ENCODE assay signal across 14 cellular contexts in the genomic region with DNA sequence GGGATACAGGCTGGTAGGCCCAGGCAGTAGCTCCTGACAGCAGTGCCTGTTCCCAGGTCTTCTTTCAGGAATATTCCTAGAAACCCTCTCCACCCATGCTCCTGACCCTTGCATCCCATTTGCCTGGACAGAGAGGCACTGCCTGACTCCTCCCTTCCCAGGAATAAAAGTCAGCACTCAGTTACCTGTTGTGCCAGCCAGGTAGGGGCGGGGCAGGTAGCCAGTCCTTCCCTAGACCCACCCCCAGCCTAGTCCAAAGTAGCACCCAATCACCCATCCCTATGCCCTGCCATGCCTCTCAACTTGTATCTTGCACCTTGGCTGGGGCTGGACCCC.
DNase-seq lines count a peak whose midpoint lies in the region; ATAC-seq, FAIRE-seq and TF ChIP-seq lines count a peak whose summit lies in the region.
"Had no signal": no experiment of that assay in that cellular context is flagged by ENCODE, and none has a peak within 500 bp of the region (broad histone marks: within the 10 kb centered on the region; RNA-seq: fewer than 3 reads in every experiment).

No MANE protein-coding gene starts in this region.

- H3K4me1 Mint-ChIP-seq in HFFc6 (ENCODE audit: low read depth) = peaks cover 20% of the 10 kb centered on the region
- H3K4me1 Mint-ChIP-seq in neural progenitor cell = peaks cover 40% of the 10 kb centered on the region

- H3K79me2 ChIP-seq in H1 (ENCODE audit: control insufficient read depth in 1 of 2, insufficient read depth in 2 of 2, low read length in 2 of 2) (no peaks in the 10 kb centered on the region), neural progenitor cell (ENCODE audit: low read depth) (no peaks in the 10 kb centered on the region)

- H3K27ac ChIP-seq in H1 (ENCODE audit: low read depth, low read length) (no peak overlapping the region), neural progenitor cell (no peak overlapping the region), transverse colon (peak overlapping the region in 1 of 4 donors; percentile 24)
- H3K27ac ChIP-seq: BLaER1 had no signal

- H4K8ac ChIP-seq in H1 (ENCODE audit: extremely low read depth, insufficient read depth, low read length) = no peak overlapping the region

- H3K9me3 ChIP-seq in H1 (ENCODE audit: insufficient read depth in 2 of 2, low read depth in 1 of 2, low read length in 1 of 2) (no peaks in the 10 kb centered on the region), neural progenitor cell (ENCODE audit: low read depth) (no peaks in the 10 kb centered on the region), transverse colon (no peaks in the 10 kb centered on the region)
- H3K9me3 ChIP-seq: BLaER1, HAP-1 had no signal

- no peak for TF ChIP-seq RAD21 in H1 (IDR thresholded peaks at IDR 0.05 in 1 of 2, conservative IDR thresholded peaks at IDR 0.05 in 1 of 2; ENCODE audit: low read depth in 2 of 2, low read length in 2 of 2)

- no peaks in the 10 kb centered on the region; the same call in 1 of the 2 replicates for H3K36me3 Mint-ChIP-seq in HFFc6 (ENCODE audit: low read depth)
- peaks cover 7% of the 10 kb centered on the region for H3K36me3 Mint-ChIP-seq in neural progenitor cell

- peak overlapping the region; percentile 52; the same call in 1 of the 2 replicates for H2BK20ac ChIP-seq in H1 (ENCODE audit: low read length)

- H3K4ac ChIP-seq in H1 (replicated peaks; ENCODE audit: insufficient read length, low read depth, low read length) = peak overlapping the region; percentile 32

- H3K9ac ChIP-seq in H1 (replicated peaks in 1 of 4; ENCODE audit: extremely low read depth in 1 of 4, low read depth in 3 of 4, low read length in 3 of 4) (no peak overlapping the region), neural progenitor cell (no peak overlapping the region)
- H3K9ac ChIP-seq: BLaER1 had no signal

- no peaks in the 10 kb centered on the region for H3K9me3 Mint-ChIP-seq in HFFc6
- H3K9me3 Mint-ChIP-seq in neural progenitor cell = peaks cover 8% of the 10 kb centered on the region

- in situ Hi-C loops in transverse colon (cut with MboI; ENCODE audit: low pct_ligation_motif_present in 1 of 4, low pct_unique_long_range_greater_than_20kb in 1 of 4, low sequenced_read_pairs in 3 of 4) = no loop called here

- H2AFZ ChIP-seq in H1 (ENCODE audit: low read length) = no peak overlapping the region
- no peak overlapping the region for H2AFZ ChIP-seq in neural progenitor cell (replicated peaks)

- 82% methylated on average over 1 of the region's 1 CpG; no CpG with 5 or more reads in 1 of the 2 experiments for WGBS in H1 (ENCODE audit: extremely low coverage in 1 of 2, insufficient coverage in 1 of 2, insufficient read length in 1 of 2, insufficient replicate concordance in 2 of 2, low coverage in 1 of 2, low lambda C conversion rate in 2 of 2, missing lambda C conversion rate in 1 of 2), 2 experiments
- 40 to 100% methylated on average over 1 of the region's 1 CpG for WGBS in transverse colon (ENCODE audit: low coverage in 1 of 2), 2 donors

- ATAC-seq in GM18502 (IDR thresholded peaks at IDR 0.05; ENCODE audit: poor library complexity, unreplicated experiment) = no peak

- H3F3A ChIP-seq in neural progenitor cell (ENCODE audit: low read depth) = peaks cover 8% of the 10 kb centered on the region

- peak overlapping the region; percentile 49 for H4K91ac ChIP-seq in H1 (replicated peaks; ENCODE audit: insufficient read length, low read length)

- H3K4me2 ChIP-seq in H1 (ENCODE audit: insufficient read depth in 1 of 2, low read depth in 2 of 2, low read length in 2 of 2) (no peak overlapping the region), neural progenitor cell (no peak overlapping the region)
- H3K4me2 ChIP-seq: BLaER1 had no signal

- H3K4me1 ChIP-seq in H1 (replicated peaks in 1 of 4; ENCODE audit: control insufficient read depth in 3 of 4, insufficient read depth in 4 of 4, low read length in 3 of 4) (peaks cover 0 to 28% (median 17%) of the 10 kb centered on the region in 4 experiments; a peak in 6 of 7 replicates), neural progenitor cell (peaks cover 17% of the 10 kb centered on the region), transverse colon (peaks cover 0 to 16% (median 4%) of the 10 kb centered on the region in 4 donors)
- H3K4me1 ChIP-seq: HAP-1 had no signal

- no peak overlapping the region for H2BK120ac ChIP-seq in H1 (replicated peaks; ENCODE audit: low read depth, low read length)

- H3K14ac ChIP-seq in H1 (ENCODE audit: insufficient read length) = no peak overlapping the region

- H3K27ac Mint-ChIP-seq in HFFc6 = peak overlapping the region; percentile 10; the same call in 1 of the 2 replicates
- peak overlapping the region; percentile 47 for H3K27ac Mint-ChIP-seq in neural progenitor cell

- no peak for FAIRE-seq in H1 (lab: Jason Lieb, UNC)

- peak overlapping the region; percentile 41 for H2AK5ac ChIP-seq in H1 (ENCODE audit: low read depth, low read length)

- TF ChIP-seq EP300 in H1 (IDR thresholded peaks at IDR 0.05; ENCODE audit: borderline replicate concordance in 1 of 2, low read depth in 2 of 2, low read length in 2 of 2) = no peak
- no peak for TF ChIP-seq EP300 in transverse colon (IDR thresholded peaks at IDR 0.05; ENCODE audit: low read depth)

- no peaks in the 10 kb centered on the region; the same call in none of the 2 replicates for H3K27me3 Mint-ChIP-seq in HFFc6 (ENCODE audit: insufficient read depth)
- peaks cover 11% of the 10 kb centered on the region for H3K27me3 Mint-ChIP-seq in neural progenitor cell (ENCODE audit: insufficient read depth, low read depth)

- H3K27me3 ChIP-seq in H1 (replicated peaks in 1 of 4; ENCODE audit: control insufficient read depth in 3 of 4, extremely low read depth in 1 of 4, insufficient read depth in 3 of 4, low read length in 3 of 4) (no peaks in the 10 kb centered on the region; a peak in 3 of 7 replicates), neural progenitor cell (no peaks in the 10 kb centered on the region), transverse colon (peaks cover 11% of the 10 kb centered on the region)

- peak overlapping the region; percentile 67; the same call in 1 of the 2 replicates for H2BK5ac ChIP-seq in H1 (ENCODE audit: low read depth, low read length)

- POLR2A ChIA-PET in H1 (lab: Charles Lee; ENCODE audit: partially characterized antibody) = interaction anchor here (1.8 kb wide), 1 partner anchor 227 kb away, joined by 4 read pairs; the partner anchor contains the start of gene VEGFA

- TF ChIP-seq POLR2A in H1 (IDR thresholded peaks at IDR 0.05; ENCODE audit: control extremely low read depth in 1 of 2, low read depth in 2 of 2, low read length in 2 of 2) (no peak), transverse colon (IDR thresholded peaks at IDR 0.05) (no peak)

- 0 out of 2 replicates have a peak overlapping the region, but pooled peaks have one; percentile 46 for H2BK15ac ChIP-seq in H1 (ENCODE audit: low read length)

- no peak overlapping the region for H3K4me3 ChIP-seq in H1 (ENCODE audit: extremely low read depth in 1 of 4, insufficient read depth in 2 of 4, low read depth in 3 of 4, low read length in 4 of 4)
- no peak overlapping the region for H3K4me3 ChIP-seq in neural progenitor cell
- no peak overlapping the region for H3K4me3 ChIP-seq in transverse colon
- H3K4me3 ChIP-seq: BLaER1, HAP-1 had no signal

- H3K79me1 ChIP-seq in H1 (ENCODE audit: low read depth, low read length) = no peaks in the 10 kb centered on the region

- intact Hi-C loops in transverse colon (cut with DNase I; ENCODE audit: low total_unique reads) = no loop called here

- H4K20me1 ChIP-seq in H1 (replicated peaks in 1 of 2; ENCODE audit: control insufficient read depth in 1 of 2, insufficient read depth in 2 of 2, low read length in 2 of 2) (no peaks in the 10 kb centered on the region), neural progenitor cell (ENCODE audit: low read depth) (no peaks in the 10 kb centered on the region)
- H4K20me1 ChIP-seq: BLaER1 had no signal

- H3K23ac ChIP-seq in H1 (ENCODE audit: insufficient read length) = no peak overlapping the region

- H3K4me3 Mint-ChIP-seq in HFFc6 (no peak overlapping the region), neural progenitor cell (no peak overlapping the region)

- H3K56ac ChIP-seq in H1 (replicated peaks; ENCODE audit: insufficient read length, low read depth, low read length) = no peak overlapping the region

- CTCF ChIA-PET in H1 (lab: Charles Lee; ENCODE audit: partially characterized antibody) = interaction anchor here (0.6 to 24.5 kb wide), 10 partner anchors 10 to 329 kb away, joined by 3 to 331 read pairs (median 4); no protein-coding TSS in a partner anchor

- TF ChIP-seq CTCF in HFFc6 (IDR thresholded peaks at IDR 0.05) = no peak
- no peak for TF ChIP-seq CTCF in H1 (IDR thresholded peaks at IDR 0.05; ENCODE audit: control extremely low read depth in 1 of 3, insufficient read depth in 1 of 3, low read depth in 1 of 3, low read length in 3 of 3)
- no peak for TF ChIP-seq CTCF in neural progenitor cell (IDR thresholded peaks at IDR 0.05)
- TF ChIP-seq CTCF in transverse colon (IDR thresholded peaks at IDR 0.05) = no peak

- no peak for DNase-seq in HFFc6
- DNase-seq in H1 (ENCODE audit: low read depth in 1 of 2, low spot score in 2 of 2) = no peak
- no peak for DNase-seq in neural progenitor cell (ENCODE audit: low spot score)
- peak; percentile 57 for DNase-seq in transverse colon
- DNase-seq in DMS 273 (lab: John Stamatoyannopoulos, UW; ENCODE audit: unreplicated experiment) = no peak
- no peak for DNase-seq in KG1 (lab: John Stamatoyannopoulos, UW)
- DNase-seq: EL, NCI-H1436, NCI-H345, NCI-H774, SHP77 had no signal

- H3K23me2 ChIP-seq in H1 (ENCODE audit: low read depth, low read length) = peaks cover 7% of the 10 kb centered on the region

- H4K5ac ChIP-seq in H1 (ENCODE audit: insufficient read length, low read depth, low read length) = no peak overlapping the region

- 0 out of 2 replicates have a peak overlapping the region, but pooled peaks have one; percentile 25 for H3K18ac ChIP-seq in H1 (ENCODE audit: extremely low read depth, low read length)

- no peaks in the 10 kb centered on the region for H3K36me3 ChIP-seq in H1 (ENCODE audit: control insufficient read depth in 2 of 4, insufficient read depth in 4 of 4, low read length in 3 of 4)
- H3K36me3 ChIP-seq in neural progenitor cell = no peaks in the 10 kb centered on the region
- H3K36me3 ChIP-seq in transverse colon = no peaks in the 10 kb centered on the region
- H3K36me3 ChIP-seq: BLaER1, HAP-1 had no signal

- peak overlapping the region; percentile 13; the same call in 1 of the 2 replicates for H2BK12ac ChIP-seq in H1 (ENCODE audit: low read depth, low read length)

TF ChIP-seq in H1, 55 proteins besides CTCF, POLR2A, EP300 and RAD21:
- TF ChIP-seq CHD1 (IDR thresholded peaks at IDR 0.05; ENCODE audit: low read depth, low read length) = no peak
- no peak for TF ChIP-seq CEBPB (IDR thresholded peaks at IDR 0.05; ENCODE audit: low read depth, low read length)
- TF ChIP-seq POLR2AphosphoS5 (IDR thresholded peaks at IDR 0.05; ENCODE audit: low read depth, low read length) = no peak
- TF ChIP-seq YY1 (IDR thresholded peaks at IDR 0.05; ENCODE audit: low read depth, low read length) = no peak
